In genomic region chr9:35689351-35689600, GRCh38 we compare ENCODE assay signal across 7 cellular contexts. TPM values are rescaled to one million over a fixed set of nuclear protein-coding genes. Genes with fewer than 3 reads are reported as not detected.
DNase-seq lines count a peak whose midpoint lies in the region; ATAC-seq and TF ChIP-seq lines count a peak whose summit lies in the region.
"Had no signal": no experiment of that assay in that cellular context is flagged by ENCODE, and none has a peak within 500 bp of the region (broad histone marks: within the 10 kb centered on the region; RNA-seq: fewer than 3 reads in every experiment).

No MANE protein-coding gene starts in this region.

- H3K9ac ChIP-seq in mesenchymal stem cell (ENCODE audit: low read length) (peak overlapping the region; percentile 92), MM.1S (ENCODE audit: low read length) (no peak overlapping the region)

- H3K23ac ChIP-seq in mesenchymal stem cell (ENCODE audit: low read length in 2 of 2), result peak overlapping the region; percentile 67 to 83

- H3K27ac Mint-ChIP-seq in activated naive CD4-positive, alpha-beta T cell treated with anti-CD3 and anti-CD28 coated beads, Interleukin-2, amount 50 U/mL, for 72 hours, result peak overlapping the region; percentile 49 to 82

- no peaks in the 10 kb centered on the region for H4K20me1 ChIP-seq in MM.1S (ENCODE audit: insufficient read depth, low read length)

- H3K4me2 ChIP-seq in mesenchymal stem cell (ENCODE audit: low read length, poor library complexity, severe bottlenecking) (peak overlapping the region; percentile 82), MM.1S (ENCODE audit: low read depth, low read length) (no peak overlapping the region)

- H4K8ac ChIP-seq in mesenchymal stem cell (ENCODE audit: low read length), result peak overlapping the region; percentile 95

- ATAC-seq in activated naive CD4-positive, alpha-beta T cell treated with anti-CD3 and anti-CD28 coated beads, Interleukin-2, amount 50 U/mL, for 72 hours, result peak in 1 of 2 donors; percentile 8

- H3F3A ChIP-seq in MM.1S (ENCODE audit: insufficient read depth, low read length), result no peaks in the 10 kb centered on the region

- H2BK12ac ChIP-seq in mesenchymal stem cell (ENCODE audit: low read length in 2 of 2), result peak overlapping the region; percentile 37 to 49

- H3K27me3 ChIP-seq in BJ (ENCODE audit: control insufficient read depth, insufficient read depth, low read length), result no peaks in the 10 kb centered on the region
- no peaks in the 10 kb centered on the region for H3K27me3 ChIP-seq in mesenchymal stem cell (ENCODE audit: control insufficient read depth in 1 of 2, insufficient read depth in 1 of 2, low read length in 2 of 2)
- 0 out of 2 replicates have a peak, but pooled peaks cover 4% of the 10 kb centered on the region for H3K27me3 ChIP-seq in MM.1S (replicated peaks; ENCODE audit: insufficient read depth, low read length)

- CTCF ChIA-PET in BJ (lab: Yijun Ruan, JAX), result interaction anchor here (0.8 to 3.8 kb wide), 4 partner anchors 28 to 43 kb away, joined by 4 to 13 read pairs (median 8); partner anchors contain the start of genes CCDC107, RMRP and TLN1

- peak overlapping the region; percentile 98 for H3K4me3 ChIP-seq in BJ (ENCODE audit: low read depth, low read length)
- H3K4me3 ChIP-seq in mesenchymal stem cell (ENCODE audit: insufficient read depth in 1 of 2, low read depth in 1 of 2, low read length in 2 of 2), result peak overlapping the region; percentile 87
- H3K4me3 ChIP-seq in MM.1S (ENCODE audit: low read length), result no peak overlapping the region

- no peaks in the 10 kb centered on the region for H3K9me3 Mint-ChIP-seq in activated naive CD4-positive, alpha-beta T cell treated with anti-CD3 and anti-CD28 coated beads, Interleukin-2, amount 50 U/mL, for 72 hours

- H2BK120ac ChIP-seq in mesenchymal stem cell (ENCODE audit: low read depth, low read length), result peak overlapping the region; percentile 93

- H2BK5ac ChIP-seq in mesenchymal stem cell (ENCODE audit: low read depth, low read length, poor library complexity, severe bottlenecking), result peak overlapping the region; percentile 39

- TF ChIP-seq CTCF in BJ (IDR thresholded peaks at IDR 0.05; ENCODE audit: insufficient read depth, low read depth, low read length), result no peak
- no peak for TF ChIP-seq CTCF in MM.1S (IDR thresholded peaks at IDR 0.05; ENCODE audit: low read length)

- peak overlapping the region; percentile 88 to 98 for H3K4ac ChIP-seq in mesenchymal stem cell (ENCODE audit: low read depth in 1 of 2, low read length in 2 of 2)

- no peaks in the 10 kb centered on the region for H3K9me3 ChIP-seq in mesenchymal stem cell (ENCODE audit: control insufficient read depth, low read length)
- no peaks in the 10 kb centered on the region for H3K9me3 ChIP-seq in MM.1S (replicated peaks; ENCODE audit: insufficient read depth, low read length)

- POLR2A ChIA-PET in BJ (lab: Charles Lee), result interaction anchor here (0.5 to 4.2 kb wide), 3 partner anchors 39 to 44 kb away, joined by 3 to 35 read pairs (median 7); partner anchors contain the start of genes CREB3 and TLN1

- H3K4me1 ChIP-seq in mesenchymal stem cell (ENCODE audit: control insufficient read depth, insufficient read depth, low read depth, low read length), result peaks cover 39% of the 10 kb centered on the region
- no peaks in the 10 kb centered on the region for H3K4me1 ChIP-seq in MM.1S (ENCODE audit: low read length)

- peak overlapping the region; percentile 84 to 96 for H3K18ac ChIP-seq in mesenchymal stem cell (ENCODE audit: low read depth in 1 of 2, low read length in 2 of 2)

- no peaks in the 10 kb centered on the region for H3K79me2 ChIP-seq in MM.1S (ENCODE audit: low read length)

- DNase-seq in BJ (ENCODE audit: low read depth) (no peak), mesenchymal stem cell (no peak), nucleus accumbens (lab: John Stamatoyannopoulos, UW) (no peak), NCI-H345 treated with DMSO at 0.1 percent for 48 hours (lab: John Stamatoyannopoulos, UW; ENCODE audit: unreplicated experiment) (no peak), MM.1S (no peak)
- DNase-seq in activated naive CD4-positive, alpha-beta T cell treated with anti-CD3 and anti-CD28 coated beads, Interleukin-2, amount 50 U/mL, for 72 hours (ENCODE audit: low spot score in 2 of 2), result no peak

- 3% methylated on average over 7 of the region's 7 CpGs for WGBS in mesenchymal stem cell

- H3K79me1 ChIP-seq in mesenchymal stem cell (replicated peaks; ENCODE audit: low read length, poor library complexity, severe bottlenecking), result peaks cover 2% of the 10 kb centered on the region

- H3K36me3 ChIP-seq in BJ (ENCODE audit: control insufficient read depth, insufficient read depth, low read length) (peaks cover 27% of the 10 kb centered on the region), mesenchymal stem cell (ENCODE audit: control insufficient read depth in 1 of 2, insufficient read depth in 2 of 2, low read depth in 1 of 2, low read length in 2 of 2) (peaks cover 38 to 41% of the 10 kb centered on the region in 2 experiments), MM.1S (replicated peaks; ENCODE audit: insufficient read depth, low read length) (no peaks in the 10 kb centered on the region)

- no peak overlapping the region for H2BK15ac ChIP-seq in mesenchymal stem cell (ENCODE audit: low read depth, poor library complexity, severe bottlenecking)

- H3K36me3 Mint-ChIP-seq in activated naive CD4-positive, alpha-beta T cell treated with anti-CD3 and anti-CD28 coated beads, Interleukin-2, amount 50 U/mL, for 72 hours, result no peaks in the 10 kb centered on the region

- H4K91ac ChIP-seq in mesenchymal stem cell (ENCODE audit: low read length), result peak overlapping the region; percentile 94

- H3K27ac ChIP-seq in mesenchymal stem cell (ENCODE audit: low read length, poor library complexity, severe bottlenecking) (peak overlapping the region; percentile 90), MM.1S (ENCODE audit: low read length) (no peak overlapping the region)
- H3K27ac ChIP-seq: HL-60 had no signal

- H3K14ac ChIP-seq in mesenchymal stem cell (ENCODE audit: low read length in 2 of 2), result peak overlapping the region; percentile 48 to 98

- no peaks in the 10 kb centered on the region for H3K9me2 ChIP-seq in MM.1S (replicated peaks; ENCODE audit: insufficient read depth, low read length)

- H2AK5ac ChIP-seq in mesenchymal stem cell (ENCODE audit: low read length, severe bottlenecking), result peak overlapping the region; percentile 27

- no peak overlapping the region for H2AFZ ChIP-seq in mesenchymal stem cell (ENCODE audit: low read depth, low read length)
- H2AFZ ChIP-seq in MM.1S (ENCODE audit: low read length), result no peak overlapping the region

RNA-seq across cellular contexts. Expression of gene TPM2, which starts 0.4 kb away (rescaled TPM):
- 1,727 and 2,061 TPM in 2 replicates for polyA plus RNA-seq in BJ (2011; rRNA removed)
- 328 and 340 TPM in 2 replicates for polyA minus RNA-seq in BJ (2011; rRNA and poly(A)+ RNA removed)
- total RNA-seq in activated naive CD4-positive, alpha-beta T cell treated with anti-CD3 and anti-CD28 coated beads, Interleukin-2, amount 50 U/mL, for 72 hours, result 1 to 10 TPM; 5.2 to 9.3 TPM
- polyA plus RNA-seq in mesenchymal stem cell (2013, experiment 1 of 2), result 890 TPM
- 890 TPM for polyA plus RNA-seq in mesenchymal stem cell (2013, experiment 2 of 2)

RNA-seq across cellular contexts. Expression of gene CA9, which starts 15.5 kb away (rescaled TPM):
- 0.13 and 0.32 TPM in 2 replicates for polyA plus RNA-seq in BJ (2011; rRNA removed)
- not detected in 2 replicates for polyA minus RNA-seq in BJ (2011; rRNA and poly(A)+ RNA removed)
- 1 to 10 TPM in 1 of 2 donors, under 1 TPM in 1; 0.73 to 1.1 TPM for total RNA-seq in activated naive CD4-positive, alpha-beta T cell treated with anti-CD3 and anti-CD28 coated beads, Interleukin-2, amount 50 U/mL, for 72 hours
- 0.30 TPM for polyA plus RNA-seq in mesenchymal stem cell (2013, experiment 1 of 2)
- polyA plus RNA-seq in mesenchymal stem cell (2013, experiment 2 of 2), result 0.38 TPM

RNA-seq across cellular contexts. Expression of gene ARHGEF39, which starts 24.3 kb away (rescaled TPM):
- 2.7 and 4.1 TPM in 2 replicates for polyA plus RNA-seq in BJ (2011; rRNA removed)
- polyA minus RNA-seq in BJ (2011; rRNA and poly(A)+ RNA removed), result 3.7 and 4.2 TPM in 2 replicates
- 10 to 100 TPM; 21.6 to 22.8 TPM for total RNA-seq in activated naive CD4-positive, alpha-beta T cell treated with anti-CD3 and anti-CD28 coated beads, Interleukin-2, amount 50 U/mL, for 72 hours
- 0.81 TPM for polyA plus RNA-seq in mesenchymal stem cell (2013, experiment 1 of 2)
- 0.73 TPM for polyA plus RNA-seq in mesenchymal stem cell (2013, experiment 2 of 2)

RNA-seq across cellular contexts. Expression of gene CCDC107, which starts 31.2 kb away (rescaled TPM):
- polyA plus RNA-seq in BJ (2011; rRNA removed), result 22.0 and 27.9 TPM in 2 replicates
- 5.8 and 9.7 TPM in 2 replicates for polyA minus RNA-seq in BJ (2011; rRNA and poly(A)+ RNA removed)
- total RNA-seq in activated naive CD4-positive, alpha-beta T cell treated with anti-CD3 and anti-CD28 coated beads, Interleukin-2, amount 50 U/mL, for 72 hours, result 10 to 100 TPM; 10.2 to 24.4 TPM
- 21.7 TPM for polyA plus RNA-seq in mesenchymal stem cell (2013, experiment 1 of 2)
- polyA plus RNA-seq in mesenchymal stem cell (2013, experiment 2 of 2), result 20.5 TPM

RNA-seq across cellular contexts. Expression of gene RMRP, which starts 31.5 kb away (rescaled TPM):
- polyA plus RNA-seq in BJ (2011; rRNA removed), result 235 and 1,738 TPM in 2 replicates
- 13,377 and 21,567 TPM in 2 replicates for polyA minus RNA-seq in BJ (2011; rRNA and poly(A)+ RNA removed)
- total RNA-seq in activated naive CD4-positive, alpha-beta T cell treated with anti-CD3 and anti-CD28 coated beads, Interleukin-2, amount 50 U/mL, for 72 hours, result 1,000 to 10,000 TPM; 3,566 to 7,483 TPM
- not detected for polyA plus RNA-seq in mesenchymal stem cell (2013, experiment 1 of 2)
- not detected for polyA plus RNA-seq in mesenchymal stem cell (2013, experiment 2 of 2)
